Comparison of ENCODE assay signal across 1 cellular context in the genomic region with DNA sequence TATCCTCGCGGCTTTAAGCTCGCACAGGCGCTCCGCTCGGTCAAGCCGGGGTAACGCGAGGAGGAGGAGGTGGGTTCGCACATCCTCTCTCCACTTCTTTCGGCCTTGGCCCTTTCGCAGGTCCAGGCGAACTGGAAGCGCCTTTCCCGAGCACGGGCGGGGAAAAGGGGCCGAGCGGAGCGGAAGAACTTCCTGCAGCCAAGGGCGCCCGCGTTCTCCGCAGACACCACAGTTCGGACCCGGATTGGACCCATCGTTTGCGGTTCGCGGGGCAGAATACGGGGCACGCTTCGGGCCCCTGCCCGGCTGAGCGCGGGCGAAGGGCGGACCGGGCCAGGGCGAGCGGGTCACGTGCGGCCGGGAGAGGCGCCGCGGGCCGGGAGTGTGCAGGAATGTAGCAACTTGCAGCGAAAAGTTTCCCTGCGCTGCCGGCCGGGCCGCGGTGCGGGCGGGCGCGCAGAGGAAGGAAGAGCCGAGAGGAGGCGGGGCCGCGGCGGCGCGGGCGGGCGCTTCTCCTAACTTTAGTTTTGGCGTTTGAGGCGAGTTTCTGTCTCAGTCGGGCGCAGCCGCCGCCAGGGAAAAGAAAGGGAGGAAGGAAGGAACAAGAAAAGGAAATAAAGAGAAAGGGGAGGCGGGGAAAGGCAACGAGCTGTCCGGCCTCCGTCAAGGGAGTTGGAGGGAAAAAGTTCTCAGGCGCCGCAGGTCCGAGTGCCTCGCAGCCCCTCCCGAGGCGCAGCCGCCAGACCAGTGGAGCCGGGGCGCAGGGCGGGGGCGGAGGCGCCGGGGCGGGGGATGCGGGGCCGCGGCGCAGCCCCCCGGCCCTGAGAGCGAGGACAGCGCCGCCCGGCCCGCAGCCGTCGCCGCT.
TF ChIP-seq lines count a peak whose summit lies in the region.

Gene YAP1 (plus strand): TSS at position 552 of the 865 bp plus-strand sequence. CDS start 402 bp downstream, outside the sequence.

TF ChIP-seq in HepG2, 621 proteins besides CTCF, POLR2A, EP300 and RAD21 (continued from another document and continues in another):
- TF ChIP-seq ARID5B (CRISPR knock-in tag; IDR thresholded peaks at IDR 0.05) (peak; percentile 78), AGO2 (optimal IDR thresholded peaks at IDR 0.05; ENCODE audit: low read depth, low read length) (peak; percentile 95), ZNF792 (CRISPR knock-in tag; IDR thresholded peaks at IDR 0.05) (peak; percentile 60; the same call in 1 of the 2 replicates), HDAC1 (CRISPR knock-in tag; IDR thresholded peaks at IDR 0.05) (peak; percentile 93), MEIS2 (CRISPR knock-in tag; IDR thresholded peaks at IDR 0.05) (peak; percentile 78; the same call in 1 of the 2 replicates), BCL6 (CRISPR knock-in tag; IDR thresholded peaks at IDR 0.05) (peak; percentile 69; the same call in 1 of the 2 replicates), ZNF331 (CRISPR knock-in tag; IDR thresholded peaks at IDR 0.05) (peak; percentile 82), RARA (CRISPR knock-in tag; IDR thresholded peaks at IDR 0.05) (peak; percentile 20; the same call in 1 of the 2 replicates), REL (CRISPR knock-in tag; conservative IDR thresholded peaks at IDR 0.05) (peak; percentile 71; the same call in 1 of the 2 replicates), ZNF737 (CRISPR knock-in tag; IDR thresholded peaks at IDR 0.05; ENCODE audit: borderline replicate concordance) (no peak), ZNF235 (CRISPR knock-in tag; IDR thresholded peaks at IDR 0.05; ENCODE audit: borderline replicate concordance) (no peak), CREB3 (CRISPR knock-in tag; IDR thresholded peaks at IDR 0.05) (no peak), CCAR2 (optimal IDR thresholded peaks at IDR 0.05; ENCODE audit: low read depth, low read length) (no peak), EEA1 (CRISPR knock-in tag; IDR thresholded peaks at IDR 0.05; ENCODE audit: borderline replicate concordance) (peak; percentile 81; the same call in 1 of the 2 replicates), CHD4 (IDR thresholded peaks at IDR 0.05; ENCODE audit: borderline replicate concordance, low read length) (no peak), ZNF558 (CRISPR knock-in tag; IDR thresholded peaks at IDR 0.05; ENCODE audit: borderline replicate concordance) (no peak), RFX1 (IDR thresholded peaks at IDR 0.05) (no peak), NCOR1 (IDR thresholded peaks at IDR 0.05; ENCODE audit: borderline replicate concordance, low read length) (peak; percentile 73), ZFP82 (CRISPR knock-in tag; IDR thresholded peaks at IDR 0.05; ENCODE audit: borderline replicate concordance) (peak; percentile 96; the same call in 1 of the 2 replicates), PITX1 (CRISPR knock-in tag; IDR thresholded peaks at IDR 0.05) (0 out of 2 replicates have a peak, but pooled peaks have one; percentile 30), ZSCAN5A (CRISPR knock-in tag; IDR thresholded peaks at IDR 0.05; ENCODE audit: borderline replicate concordance) (peak; percentile 92; the same call in 1 of the 2 replicates), HNRNPK (IDR thresholded peaks at IDR 0.05; ENCODE audit: low read depth, low read length, poor library complexity, severe bottlenecking) (peak; percentile 64), HNF4G (IDR thresholded peaks at IDR 0.05; ENCODE audit: borderline replicate concordance, low read depth, low read length) (no peak), HNF4G (CRISPR knock-in tag; IDR thresholded peaks at IDR 0.05; ENCODE audit: borderline replicate concordance, low read depth) (peak; percentile 55; the same call in 1 of the 2 replicates), ZNF503 (CRISPR knock-in tag; IDR thresholded peaks at IDR 0.05) (no peak), RBFOX2 (IDR thresholded peaks at IDR 0.05; ENCODE audit: low read depth, low read length) (peak; percentile 94), PHF8 (CRISPR knock-in tag; IDR thresholded peaks at IDR 0.05) (peak; percentile 86), SIX4 (CRISPR knock-in tag; IDR thresholded peaks at IDR 0.05) (no peak; the same call in 1 of the 2 replicates), ZNF550 (CRISPR knock-in tag; IDR thresholded peaks at IDR 0.05; ENCODE audit: borderline replicate concordance) (peak; percentile 57; the same call in 1 of the 2 replicates), HOXA9 (CRISPR knock-in tag; IDR thresholded peaks at IDR 0.05; ENCODE audit: borderline replicate concordance) (no peak; the same call in 1 of the 2 replicates), HOXD1 (CRISPR knock-in tag; IDR thresholded peaks at IDR 0.05) (peak; percentile 85), HNRNPLL (IDR thresholded peaks at IDR 0.05; ENCODE audit: low read depth, low read length, poor library complexity, severe bottlenecking) (peak; percentile 89), FOXA1 (IDR thresholded peaks at IDR 0.05) (no peak), FOXA1 (CRISPR knock-in tag; IDR thresholded peaks at IDR 0.05) (no peak), ZNF20 (CRISPR knock-in tag; IDR thresholded peaks at IDR 0.05) (no peak)
- TF ChIP-seq, protein P1, sequence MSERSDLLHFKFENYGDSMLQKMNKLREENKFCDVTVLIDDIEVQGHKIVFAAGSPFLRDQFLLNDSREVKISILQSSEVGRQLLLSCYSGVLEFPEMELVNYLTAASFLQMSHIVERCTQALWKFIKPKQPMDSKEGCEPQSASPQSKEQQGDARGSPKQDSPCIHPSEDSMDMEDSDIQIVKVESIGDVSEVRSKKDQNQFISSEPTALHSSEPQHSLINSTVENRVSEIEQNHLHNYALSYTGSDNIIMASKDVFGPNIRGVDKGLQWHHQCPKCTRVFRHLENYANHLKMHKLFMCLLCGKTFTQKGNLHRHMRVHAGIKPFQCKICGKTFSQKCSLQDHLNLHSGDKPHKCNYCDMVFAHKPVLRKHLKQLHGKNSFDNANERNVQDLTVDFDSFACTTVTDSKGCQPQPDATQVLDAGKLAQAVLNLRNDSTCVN (CRISPR knock-in tag; IDR thresholded peaks at IDR 0.05; ENCODE audit: borderline replicate concordance) = no peak
- TF ChIP-seq, protein P2, sequence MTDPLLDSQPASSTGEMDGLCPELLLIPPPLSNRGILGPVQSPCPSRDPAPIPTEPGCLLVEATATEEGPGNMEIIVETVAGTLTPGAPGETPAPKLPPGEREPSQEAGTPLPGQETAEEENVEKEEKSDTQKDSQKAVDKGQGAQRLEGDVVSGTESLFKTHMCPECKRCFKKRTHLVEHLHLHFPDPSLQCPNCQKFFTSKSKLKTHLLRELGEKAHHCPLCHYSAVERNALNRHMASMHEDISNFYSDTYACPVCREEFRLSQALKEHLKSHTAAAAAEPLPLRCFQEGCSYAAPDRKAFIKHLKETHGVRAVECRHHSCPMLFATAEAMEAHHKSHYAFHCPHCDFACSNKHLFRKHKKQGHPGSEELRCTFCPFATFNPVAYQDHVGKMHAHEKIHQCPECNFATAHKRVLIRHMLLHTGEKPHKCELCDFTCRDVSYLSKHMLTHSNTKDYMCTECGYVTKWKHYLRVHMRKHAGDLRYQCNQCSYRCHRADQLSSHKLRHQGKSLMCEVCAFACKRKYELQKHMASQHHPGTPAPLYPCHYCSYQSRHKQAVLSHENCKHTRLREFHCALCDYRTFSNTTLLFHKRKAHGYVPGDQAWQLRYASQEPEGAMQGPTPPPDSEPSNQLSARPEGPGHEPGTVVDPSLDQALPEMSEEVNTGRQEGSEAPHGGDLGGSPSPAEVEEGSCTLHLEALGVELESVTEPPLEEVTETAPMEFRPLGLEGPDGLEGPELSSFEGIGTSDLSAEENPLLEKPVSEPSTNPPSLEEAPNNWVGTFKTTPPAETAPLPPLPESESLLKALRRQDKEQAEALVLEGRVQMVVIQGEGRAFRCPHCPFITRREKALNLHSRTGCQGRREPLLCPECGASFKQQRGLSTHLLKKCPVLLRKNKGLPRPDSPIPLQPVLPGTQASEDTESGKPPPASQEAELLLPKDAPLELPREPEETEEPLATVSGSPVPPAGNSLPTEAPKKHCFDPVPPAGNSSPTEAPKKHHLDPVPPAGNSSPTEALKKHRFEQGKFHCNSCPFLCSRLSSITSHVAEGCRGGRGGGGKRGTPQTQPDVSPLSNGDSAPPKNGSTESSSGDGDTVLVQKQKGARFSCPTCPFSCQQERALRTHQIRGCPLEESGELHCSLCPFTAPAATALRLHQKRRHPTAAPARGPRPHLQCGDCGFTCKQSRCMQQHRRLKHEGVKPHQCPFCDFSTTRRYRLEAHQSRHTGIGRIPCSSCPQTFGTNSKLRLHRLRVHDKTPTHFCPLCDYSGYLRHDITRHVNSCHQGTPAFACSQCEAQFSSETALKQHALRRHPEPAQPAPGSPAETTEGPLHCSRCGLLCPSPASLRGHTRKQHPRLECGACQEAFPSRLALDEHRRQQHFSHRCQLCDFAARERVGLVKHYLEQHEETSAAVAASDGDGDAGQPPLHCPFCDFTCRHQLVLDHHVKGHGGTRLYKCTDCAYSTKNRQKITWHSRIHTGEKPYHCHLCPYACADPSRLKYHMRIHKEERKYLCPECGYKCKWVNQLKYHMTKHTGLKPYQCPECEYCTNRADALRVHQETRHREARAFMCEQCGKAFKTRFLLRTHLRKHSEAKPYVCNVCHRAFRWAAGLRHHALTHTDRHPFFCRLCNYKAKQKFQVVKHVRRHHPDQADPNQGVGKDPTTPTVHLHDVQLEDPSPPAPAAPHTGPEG (CRISPR knock-in tag; IDR thresholded peaks at IDR 0.05) = peak; percentile 100
- TF ChIP-seq, protein P3, sequence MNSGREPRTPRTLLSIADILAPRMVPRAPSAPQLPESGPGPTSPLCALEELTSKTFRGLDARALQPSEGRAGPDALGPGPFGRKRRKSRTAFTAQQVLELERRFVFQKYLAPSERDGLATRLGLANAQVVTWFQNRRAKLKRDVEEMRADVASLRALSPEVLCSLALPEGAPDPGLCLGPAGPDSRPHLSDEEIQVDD (CRISPR knock-in tag; IDR thresholded peaks at IDR 0.05; ENCODE audit: borderline replicate concordance) = no peak
- TF ChIP-seq, protein P4, sequence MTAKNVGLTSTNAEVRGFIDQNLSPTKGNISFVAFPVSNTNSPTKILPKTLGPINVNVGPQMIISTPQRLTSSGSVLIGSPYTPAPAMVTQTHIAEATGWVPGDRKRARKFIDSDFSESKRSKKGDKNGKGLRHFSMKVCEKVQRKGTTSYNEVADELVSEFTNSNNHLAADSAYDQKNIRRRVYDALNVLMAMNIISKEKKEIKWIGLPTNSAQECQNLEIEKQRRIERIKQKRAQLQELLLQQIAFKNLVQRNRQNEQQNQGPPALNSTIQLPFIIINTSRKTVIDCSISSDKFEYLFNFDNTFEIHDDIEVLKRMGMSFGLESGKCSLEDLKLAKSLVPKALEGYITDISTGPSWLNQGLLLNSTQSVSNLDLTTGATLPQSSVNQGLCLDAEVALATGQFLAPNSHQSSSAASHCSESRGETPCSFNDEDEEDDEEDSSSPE (CRISPR knock-in tag; IDR thresholded peaks at IDR 0.05) = peak; percentile 85
- TF ChIP-seq, protein P5, sequence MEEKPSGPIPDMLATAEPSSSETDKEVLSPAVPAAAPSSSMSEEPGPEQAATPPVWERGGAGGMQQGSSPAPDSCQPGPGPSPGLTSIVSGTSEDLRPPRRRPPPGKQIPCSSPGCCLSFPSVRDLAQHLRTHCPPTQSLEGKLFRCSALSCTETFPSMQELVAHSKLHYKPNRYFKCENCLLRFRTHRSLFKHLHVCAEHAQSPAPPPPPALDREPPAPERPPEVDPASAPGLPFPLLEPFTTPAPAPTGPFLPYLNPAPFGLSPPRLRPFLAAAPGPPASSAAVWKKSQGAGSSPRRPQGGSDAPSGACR (CRISPR knock-in tag; IDR thresholded peaks at IDR 0.05) = no peak
